ENCODE assay signal across 19 cellular contexts in the genomic region with DNA sequence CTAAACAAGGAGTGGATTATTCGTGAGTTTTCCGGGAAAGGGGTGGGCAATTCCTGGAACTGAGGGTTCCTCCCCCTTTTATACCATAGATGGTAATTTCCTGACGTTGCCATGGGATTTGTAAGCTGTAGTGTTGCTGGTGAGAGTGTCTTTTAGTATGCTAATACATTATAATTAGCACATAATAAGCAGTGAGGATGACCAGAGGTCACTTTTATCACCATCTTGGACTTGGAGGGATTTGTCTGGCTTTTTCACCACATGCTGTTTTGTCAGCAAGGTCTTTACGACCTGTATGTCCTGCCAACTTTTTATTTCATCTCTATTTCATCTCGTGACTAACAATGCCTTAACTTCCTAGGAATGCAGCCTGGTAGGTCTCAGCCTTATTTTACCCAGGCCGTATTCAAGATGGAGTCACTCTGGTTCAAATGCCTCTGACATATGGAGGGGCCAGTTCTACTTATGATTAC.
DNase-seq lines count a peak whose midpoint lies in the region; ATAC-seq, FAIRE-seq and TF ChIP-seq lines count a peak whose summit lies in the region.
"Had no signal": no experiment of that assay in that cellular context is flagged by ENCODE, and none has a peak within 500 bp of the region (broad histone marks: within the 10 kb centered on the region; RNA-seq: fewer than 3 reads in every experiment).

No MANE protein-coding gene starts in this region.

- no peak for FAIRE-seq in K562 (lab: Jason Lieb, UNC)
- FAIRE-seq: GM19239 had no signal

- H3K27me3 ChIP-seq in K562 (ENCODE audit: control insufficient read depth in 2 of 2, insufficient read depth in 2 of 2, low read length in 2 of 2) = no peaks in the 10 kb centered on the region; a peak in 1 of 5 replicates
- no peaks in the 10 kb centered on the region for H3K27me3 ChIP-seq in uterus
- H3K27me3 ChIP-seq: Peyer's patch had no signal

- H3K9me1 ChIP-seq in K562 (ENCODE audit: control insufficient read depth, insufficient read depth, low read length) = no peaks in the 10 kb centered on the region

- no peaks in the 10 kb centered on the region for H3K79me2 ChIP-seq in K562 (ENCODE audit: control insufficient read depth, insufficient read depth, low read length)

- TF ChIP-seq EP300 in K562 (IDR thresholded peaks at IDR 0.05; ENCODE audit: low read length) = no peak

- no peak overlapping the region for H3K4me3 ChIP-seq in K562
- H3K4me3 ChIP-seq in fibroblast of pulmonary artery (replicated peaks; ENCODE audit: low read depth, low read length) = no peak overlapping the region
- H3K4me3 ChIP-seq in uterus = no peak overlapping the region
- H3K4me3 ChIP-seq: Peyer's patch had no signal

- CTCF ChIA-PET in K562 (lab: Yijun Ruan, JAX; ENCODE audit: low intra/inter-chr PET ratio) = no interaction called here

- no peak overlapping the region for H3K9ac ChIP-seq in K562 (ENCODE audit: insufficient read depth in 1 of 2, low read depth in 2 of 2, low read length in 2 of 2)

- WGBS in K562 (ENCODE audit: insufficient coverage, low coverage, missing lambda C conversion rate) = 39% methylated on average over 6 of the region's 6 CpGs

- peaks cover 4% of the 10 kb centered on the region; the same call in 1 of the 2 replicates for H3K9me3 ChIP-seq in K562 (replicated peaks; ENCODE audit: control insufficient read depth, insufficient read depth, low read depth, low read length)
- no peaks in the 10 kb centered on the region for H3K9me3 ChIP-seq in uterus

- POLR2A ChIA-PET in K562 (lab: Yijun Ruan, JAX) = no interaction called here

- no peak overlapping the region for H3K4me2 ChIP-seq in K562 (ENCODE audit: insufficient read depth, low read length)

- no peak for TF ChIP-seq RAD21 in K562 (CRISPR knock-in tag; conservative IDR thresholded peaks at IDR 0.05 in 1 of 2, IDR thresholded peaks at IDR 0.05 in 1 of 2)

- TF ChIP-seq CTCF in K562 (IDR thresholded peaks at IDR 0.05 in 2 of 3, conservative IDR thresholded peaks at IDR 0.05 in 1 of 3; ENCODE audit: insufficient read depth in 2 of 3, low read depth in 1 of 3, low read length in 3 of 3) (no peak), fibroblast of pulmonary artery (IDR thresholded peaks at IDR 0.05; ENCODE audit: low read length, missing control alignments) (no peak), uterus (IDR thresholded peaks at IDR 0.05) (no peak)

- DNase-seq in GM04504 (ENCODE audit: low read depth) (peak; percentile 49), K562 (ENCODE audit: extremely low read depth in 1 of 4, low spot score in 3 of 4) (peak in 1 of 4 experiments; percentile 23), fibroblast of pulmonary artery (ENCODE audit: low read depth) (peak; percentile 2), uterus (peak in 1 of 2 donors; percentile 36), T-helper 1 cell (no peak)
- DNase-seq: COR-L47, DMS153, KBM-7, NCI-H1092 treated with DMSO at 0.1 percent for 48 hours, NCI-H187, NCI-H446, NCI-H748 treated with DMSO at 0.1 percent for 48 hours, Peyer's patch, Right ventricle myocardium superior had no signal

- H2AFZ ChIP-seq in K562 (ENCODE audit: low read depth, low read length) = no peak overlapping the region

- intact Hi-C loops in K562 (cut with micrococcal nuclease) (no loop called here), uterus (cut with DNase I; ENCODE audit: low total_unique reads) (no loop called here)

- H3K27ac ChIP-seq in K562 (ENCODE audit: extremely low read depth, low read depth, low read length) (no peak overlapping the region), uterus (peak overlapping the region; percentile 37 to 79)
- H3K27ac ChIP-seq: HL-60, Peyer's patch had no signal

- H4K20me1 ChIP-seq in K562 (replicated peaks; ENCODE audit: control insufficient read depth, insufficient read depth, low read length) = no peaks in the 10 kb centered on the region

- H3K36me3 ChIP-seq in K562 (ENCODE audit: control insufficient read depth, insufficient read depth, low read length) = no peaks in the 10 kb centered on the region
- H3K36me3 ChIP-seq in uterus = no peaks in the 10 kb centered on the region

- in situ Hi-C loops in K562 (cut with MboI) = no loop called here

- no peaks in the 10 kb centered on the region for H3K4me1 ChIP-seq in K562 (replicated peaks in 1 of 2; ENCODE audit: control insufficient read depth in 2 of 2, insufficient read depth in 2 of 2, low read length in 2 of 2)
- no peaks in the 10 kb centered on the region for H3K4me1 ChIP-seq in uterus
- H3K4me1 ChIP-seq: Peyer's patch had no signal

- no peak for TF ChIP-seq POLR2A in K562 (conservative IDR thresholded peaks at IDR 0.05)
- no peak for TF ChIP-seq POLR2A in uterus (IDR thresholded peaks at IDR 0.05)

- ATAC-seq in K562 = no peak
- no peak for ATAC-seq in GM18498 (IDR thresholded peaks at IDR 0.05; ENCODE audit: unreplicated experiment)
- no peak for ATAC-seq in HG03469 (IDR thresholded peaks at IDR 0.05; ENCODE audit: unreplicated experiment)
- ATAC-seq: SK-N-SH treated with all-trans-retinoic acid at 6 μM for 48 hours had no signal

- no TSS peak for BruUV-seq in K562 (replicated peaks; lab: Mats Ljungman, UMichigan)

TF ChIP-seq in K562, 482 proteins besides CTCF, POLR2A, EP300 and RAD21 (continues in another document):
- no peak for TF ChIP-seq MECOM (CRISPR knock-in tag; IDR thresholded peaks at IDR 0.05)
- TF ChIP-seq, protein P1, sequence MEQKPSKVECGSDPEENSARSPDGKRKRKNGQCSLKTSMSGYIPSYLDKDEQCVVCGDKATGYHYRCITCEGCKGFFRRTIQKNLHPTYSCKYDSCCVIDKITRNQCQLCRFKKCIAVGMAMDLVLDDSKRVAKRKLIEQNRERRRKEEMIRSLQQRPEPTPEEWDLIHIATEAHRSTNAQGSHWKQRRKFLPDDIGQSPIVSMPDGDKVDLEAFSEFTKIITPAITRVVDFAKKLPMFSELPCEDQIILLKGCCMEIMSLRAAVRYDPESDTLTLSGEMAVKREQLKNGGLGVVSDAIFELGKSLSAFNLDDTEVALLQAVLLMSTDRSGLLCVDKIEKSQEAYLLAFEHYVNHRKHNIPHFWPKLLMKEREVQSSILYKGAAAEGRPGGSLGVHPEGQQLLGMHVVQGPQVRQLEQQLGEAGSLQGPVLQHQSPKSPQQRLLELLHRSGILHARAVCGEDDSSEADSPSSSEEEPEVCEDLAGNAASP (IDR thresholded peaks at IDR 0.05) = no peak
- no peak for TF ChIP-seq TAL1 (IDR thresholded peaks at IDR 0.05)
- TF ChIP-seq KLF10 (CRISPR knock-in tag; IDR thresholded peaks at IDR 0.05) = no peak
- TF ChIP-seq CBFA2T2 (conservative IDR thresholded peaks at IDR 0.05) = no peak
- no peak for TF ChIP-seq GATA2 (CRISPR knock-in tag; IDR thresholded peaks at IDR 0.05)
- peak in 1 of 2 experiments; percentile 84; a peak in 1 of 4 replicates for TF ChIP-seq SRF (CRISPR knock-in tag; IDR thresholded peaks at IDR 0.05)
- TF ChIP-seq C11orf30 (IDR thresholded peaks at IDR 0.05; ENCODE audit: low read depth) = no peak
- TF ChIP-seq, protein P2, sequence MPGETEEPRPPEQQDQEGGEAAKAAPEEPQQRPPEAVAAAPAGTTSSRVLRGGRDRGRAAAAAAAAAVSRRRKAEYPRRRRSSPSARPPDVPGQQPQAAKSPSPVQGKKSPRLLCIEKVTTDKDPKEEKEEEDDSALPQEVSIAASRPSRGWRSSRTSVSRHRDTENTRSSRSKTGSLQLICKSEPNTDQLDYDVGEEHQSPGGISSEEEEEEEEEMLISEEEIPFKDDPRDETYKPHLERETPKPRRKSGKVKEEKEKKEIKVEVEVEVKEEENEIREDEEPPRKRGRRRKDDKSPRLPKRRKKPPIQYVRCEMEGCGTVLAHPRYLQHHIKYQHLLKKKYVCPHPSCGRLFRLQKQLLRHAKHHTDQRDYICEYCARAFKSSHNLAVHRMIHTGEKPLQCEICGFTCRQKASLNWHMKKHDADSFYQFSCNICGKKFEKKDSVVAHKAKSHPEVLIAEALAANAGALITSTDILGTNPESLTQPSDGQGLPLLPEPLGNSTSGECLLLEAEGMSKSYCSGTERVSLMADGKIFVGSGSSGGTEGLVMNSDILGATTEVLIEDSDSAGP (CRISPR knock-in tag; IDR thresholded peaks at IDR 0.05) = no peak
- no peak for TF ChIP-seq HOXB6 (CRISPR knock-in tag; IDR thresholded peaks at IDR 0.05; ENCODE audit: borderline replicate concordance)
- TF ChIP-seq, protein P3, sequence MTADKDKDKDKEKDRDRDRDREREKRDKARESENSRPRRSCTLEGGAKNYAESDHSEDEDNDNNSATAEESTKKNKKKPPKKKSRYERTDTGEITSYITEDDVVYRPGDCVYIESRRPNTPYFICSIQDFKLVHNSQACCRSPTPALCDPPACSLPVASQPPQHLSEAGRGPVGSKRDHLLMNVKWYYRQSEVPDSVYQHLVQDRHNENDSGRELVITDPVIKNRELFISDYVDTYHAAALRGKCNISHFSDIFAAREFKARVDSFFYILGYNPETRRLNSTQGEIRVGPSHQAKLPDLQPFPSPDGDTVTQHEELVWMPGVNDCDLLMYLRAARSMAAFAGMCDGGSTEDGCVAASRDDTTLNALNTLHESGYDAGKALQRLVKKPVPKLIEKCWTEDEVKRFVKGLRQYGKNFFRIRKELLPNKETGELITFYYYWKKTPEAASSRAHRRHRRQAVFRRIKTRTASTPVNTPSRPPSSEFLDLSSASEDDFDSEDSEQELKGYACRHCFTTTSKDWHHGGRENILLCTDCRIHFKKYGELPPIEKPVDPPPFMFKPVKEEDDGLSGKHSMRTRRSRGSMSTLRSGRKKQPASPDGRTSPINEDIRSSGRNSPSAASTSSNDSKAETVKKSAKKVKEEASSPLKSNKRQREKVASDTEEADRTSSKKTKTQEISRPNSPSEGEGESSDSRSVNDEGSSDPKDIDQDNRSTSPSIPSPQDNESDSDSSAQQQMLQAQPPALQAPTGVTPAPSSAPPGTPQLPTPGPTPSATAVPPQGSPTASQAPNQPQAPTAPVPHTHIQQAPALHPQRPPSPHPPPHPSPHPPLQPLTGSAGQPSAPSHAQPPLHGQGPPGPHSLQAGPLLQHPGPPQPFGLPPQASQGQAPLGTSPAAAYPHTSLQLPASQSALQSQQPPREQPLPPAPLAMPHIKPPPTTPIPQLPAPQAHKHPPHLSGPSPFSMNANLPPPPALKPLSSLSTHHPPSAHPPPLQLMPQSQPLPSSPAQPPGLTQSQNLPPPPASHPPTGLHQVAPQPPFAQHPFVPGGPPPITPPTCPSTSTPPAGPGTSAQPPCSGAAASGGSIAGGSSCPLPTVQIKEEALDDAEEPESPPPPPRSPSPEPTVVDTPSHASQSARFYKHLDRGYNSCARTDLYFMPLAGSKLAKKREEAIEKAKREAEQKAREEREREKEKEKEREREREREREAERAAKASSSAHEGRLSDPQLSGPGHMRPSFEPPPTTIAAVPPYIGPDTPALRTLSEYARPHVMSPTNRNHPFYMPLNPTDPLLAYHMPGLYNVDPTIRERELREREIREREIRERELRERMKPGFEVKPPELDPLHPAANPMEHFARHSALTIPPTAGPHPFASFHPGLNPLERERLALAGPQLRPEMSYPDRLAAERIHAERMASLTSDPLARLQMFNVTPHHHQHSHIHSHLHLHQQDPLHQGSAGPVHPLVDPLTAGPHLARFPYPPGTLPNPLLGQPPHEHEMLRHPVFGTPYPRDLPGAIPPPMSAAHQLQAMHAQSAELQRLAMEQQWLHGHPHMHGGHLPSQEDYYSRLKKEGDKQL (CRISPR knock-in tag; IDR thresholded peaks at IDR 0.05; ENCODE audit: borderline replicate concordance) = no peak
- no peak for TF ChIP-seq ZNF146 (CRISPR knock-in tag; IDR thresholded peaks at IDR 0.05; ENCODE audit: unreplicated experiment)

Comparison
In these comparisons a context has a peak if more than half of its experiments do, and no peak if none do; other contexts are left out.
1. DNase-seq: peak in GM04504 (single experiment) and fibroblast of pulmonary artery (single experiment); none in T-helper 1 cell (0 of 5).